Comparison of ENCODE assay signal across 1 cellular context in the genomic region with DNA sequence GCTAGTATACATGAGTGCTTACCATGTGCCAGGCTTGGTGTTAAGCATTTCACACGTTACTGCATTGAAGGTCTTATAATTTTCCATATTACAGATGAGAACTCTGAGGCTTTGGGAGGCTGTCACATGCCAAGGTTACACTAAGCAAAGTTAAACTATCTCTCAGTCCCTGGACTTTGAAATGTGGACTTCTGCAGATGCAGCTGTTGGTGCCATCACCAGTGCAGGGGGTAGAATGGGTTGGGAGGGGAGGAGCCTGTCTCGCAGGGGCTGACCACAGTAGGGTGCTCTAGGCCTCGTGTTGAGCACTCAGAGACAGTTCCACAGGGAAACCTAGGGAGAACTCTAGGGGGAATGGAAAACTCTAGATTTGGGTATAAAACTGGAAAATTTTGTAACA.
A peak's percentile ranks its signal among the peaks of the same experiment; 100 is the strongest.
TF ChIP-seq lines count a peak whose summit lies in the region.

No MANE protein-coding gene starts in this region.

TF ChIP-seq in HepG2, 621 proteins besides CTCF, POLR2A, EP300 and RAD21 (continued from another document and continues in another):
- TF ChIP-seq, protein P1, sequence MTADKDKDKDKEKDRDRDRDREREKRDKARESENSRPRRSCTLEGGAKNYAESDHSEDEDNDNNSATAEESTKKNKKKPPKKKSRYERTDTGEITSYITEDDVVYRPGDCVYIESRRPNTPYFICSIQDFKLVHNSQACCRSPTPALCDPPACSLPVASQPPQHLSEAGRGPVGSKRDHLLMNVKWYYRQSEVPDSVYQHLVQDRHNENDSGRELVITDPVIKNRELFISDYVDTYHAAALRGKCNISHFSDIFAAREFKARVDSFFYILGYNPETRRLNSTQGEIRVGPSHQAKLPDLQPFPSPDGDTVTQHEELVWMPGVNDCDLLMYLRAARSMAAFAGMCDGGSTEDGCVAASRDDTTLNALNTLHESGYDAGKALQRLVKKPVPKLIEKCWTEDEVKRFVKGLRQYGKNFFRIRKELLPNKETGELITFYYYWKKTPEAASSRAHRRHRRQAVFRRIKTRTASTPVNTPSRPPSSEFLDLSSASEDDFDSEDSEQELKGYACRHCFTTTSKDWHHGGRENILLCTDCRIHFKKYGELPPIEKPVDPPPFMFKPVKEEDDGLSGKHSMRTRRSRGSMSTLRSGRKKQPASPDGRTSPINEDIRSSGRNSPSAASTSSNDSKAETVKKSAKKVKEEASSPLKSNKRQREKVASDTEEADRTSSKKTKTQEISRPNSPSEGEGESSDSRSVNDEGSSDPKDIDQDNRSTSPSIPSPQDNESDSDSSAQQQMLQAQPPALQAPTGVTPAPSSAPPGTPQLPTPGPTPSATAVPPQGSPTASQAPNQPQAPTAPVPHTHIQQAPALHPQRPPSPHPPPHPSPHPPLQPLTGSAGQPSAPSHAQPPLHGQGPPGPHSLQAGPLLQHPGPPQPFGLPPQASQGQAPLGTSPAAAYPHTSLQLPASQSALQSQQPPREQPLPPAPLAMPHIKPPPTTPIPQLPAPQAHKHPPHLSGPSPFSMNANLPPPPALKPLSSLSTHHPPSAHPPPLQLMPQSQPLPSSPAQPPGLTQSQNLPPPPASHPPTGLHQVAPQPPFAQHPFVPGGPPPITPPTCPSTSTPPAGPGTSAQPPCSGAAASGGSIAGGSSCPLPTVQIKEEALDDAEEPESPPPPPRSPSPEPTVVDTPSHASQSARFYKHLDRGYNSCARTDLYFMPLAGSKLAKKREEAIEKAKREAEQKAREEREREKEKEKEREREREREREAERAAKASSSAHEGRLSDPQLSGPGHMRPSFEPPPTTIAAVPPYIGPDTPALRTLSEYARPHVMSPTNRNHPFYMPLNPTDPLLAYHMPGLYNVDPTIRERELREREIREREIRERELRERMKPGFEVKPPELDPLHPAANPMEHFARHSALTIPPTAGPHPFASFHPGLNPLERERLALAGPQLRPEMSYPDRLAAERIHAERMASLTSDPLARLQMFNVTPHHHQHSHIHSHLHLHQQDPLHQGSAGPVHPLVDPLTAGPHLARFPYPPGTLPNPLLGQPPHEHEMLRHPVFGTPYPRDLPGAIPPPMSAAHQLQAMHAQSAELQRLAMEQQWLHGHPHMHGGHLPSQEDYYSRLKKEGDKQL (CRISPR knock-in tag; IDR thresholded peaks at IDR 0.05; ENCODE audit: low read depth): no peak
- TF ChIP-seq YY1 (IDR thresholded peaks at IDR 0.05; ENCODE audit: insufficient read depth, insufficient replicate concordance, low read depth, low read length) (no peak), ZNF564 (CRISPR knock-in tag; IDR thresholded peaks at IDR 0.05) (no peak), HES4 (CRISPR knock-in tag; IDR thresholded peaks at IDR 0.05; ENCODE audit: borderline replicate concordance) (no peak), ZNF530 (CRISPR knock-in tag; IDR thresholded peaks at IDR 0.05; ENCODE audit: low read depth) (no peak), ZNF614 (CRISPR knock-in tag; IDR thresholded peaks at IDR 0.05; ENCODE audit: borderline replicate concordance) (0 out of 2 replicates have a peak, but pooled peaks have one; percentile 33), ZNF547 (CRISPR knock-in tag; IDR thresholded peaks at IDR 0.05) (no peak), NFE2 (CRISPR knock-in tag; IDR thresholded peaks at IDR 0.05) (no peak), ZSCAN20 (CRISPR knock-in tag; IDR thresholded peaks at IDR 0.05; ENCODE audit: borderline replicate concordance) (no peak), NCOA1 (CRISPR knock-in tag; IDR thresholded peaks at IDR 0.05) (no peak), IKZF1 (IDR thresholded peaks at IDR 0.05) (no peak), ZNF30 (CRISPR knock-in tag; IDR thresholded peaks at IDR 0.05) (no peak), ZNF264 (CRISPR knock-in tag; IDR thresholded peaks at IDR 0.05) (0 out of 2 replicates have a peak, but pooled peaks have one; percentile 30), NFKB2 (CRISPR knock-in tag; IDR thresholded peaks at IDR 0.05; ENCODE audit: borderline replicate concordance) (no peak), ZNF720 (CRISPR knock-in tag; IDR thresholded peaks at IDR 0.05) (no peak), TBX2 (CRISPR knock-in tag; IDR thresholded peaks at IDR 0.05; ENCODE audit: borderline replicate concordance) (peak; percentile 28; the same call in 1 of the 2 replicates), ZNF879 (CRISPR knock-in tag; IDR thresholded peaks at IDR 0.05) (no peak), ZNF782 (CRISPR knock-in tag; IDR thresholded peaks at IDR 0.05; ENCODE audit: borderline replicate concordance) (no peak), ZKSCAN8 (CRISPR knock-in tag; IDR thresholded peaks at IDR 0.05; ENCODE audit: borderline replicate concordance) (no peak)
- TF ChIP-seq, protein P2, sequence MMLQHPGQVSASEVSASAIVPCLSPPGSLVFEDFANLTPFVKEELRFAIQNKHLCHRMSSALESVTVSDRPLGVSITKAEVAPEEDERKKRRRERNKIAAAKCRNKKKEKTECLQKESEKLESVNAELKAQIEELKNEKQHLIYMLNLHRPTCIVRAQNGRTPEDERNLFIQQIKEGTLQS (CRISPR knock-in tag; IDR thresholded peaks at IDR 0.05): no peak
- TF ChIP-seq, protein P3, sequence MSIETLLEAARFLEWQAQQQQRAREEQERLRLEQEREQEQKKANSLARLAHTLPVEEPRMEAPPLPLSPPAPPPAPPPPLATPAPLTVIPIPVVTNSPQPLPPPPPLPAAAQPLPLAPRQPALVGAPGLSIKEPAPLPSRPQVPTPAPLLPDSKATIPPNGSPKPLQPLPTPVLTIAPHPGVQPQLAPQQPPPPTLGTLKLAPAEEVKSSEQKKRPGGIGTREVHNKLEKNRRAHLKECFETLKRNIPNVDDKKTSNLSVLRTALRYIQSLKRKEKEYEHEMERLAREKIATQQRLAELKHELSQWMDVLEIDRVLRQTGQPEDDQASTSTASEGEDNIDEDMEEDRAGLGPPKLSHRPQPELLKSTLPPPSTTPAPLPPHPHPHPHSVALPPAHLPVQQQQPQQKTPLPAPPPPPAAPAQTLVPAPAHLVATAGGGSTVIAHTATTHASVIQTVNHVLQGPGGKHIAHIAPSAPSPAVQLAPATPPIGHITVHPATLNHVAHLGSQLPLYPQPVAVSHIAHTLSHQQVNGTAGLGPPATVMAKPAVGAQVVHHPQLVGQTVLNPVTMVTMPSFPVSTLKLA (IDR thresholded peaks at IDR 0.05): no peak
- TF ChIP-seq, protein P4, sequence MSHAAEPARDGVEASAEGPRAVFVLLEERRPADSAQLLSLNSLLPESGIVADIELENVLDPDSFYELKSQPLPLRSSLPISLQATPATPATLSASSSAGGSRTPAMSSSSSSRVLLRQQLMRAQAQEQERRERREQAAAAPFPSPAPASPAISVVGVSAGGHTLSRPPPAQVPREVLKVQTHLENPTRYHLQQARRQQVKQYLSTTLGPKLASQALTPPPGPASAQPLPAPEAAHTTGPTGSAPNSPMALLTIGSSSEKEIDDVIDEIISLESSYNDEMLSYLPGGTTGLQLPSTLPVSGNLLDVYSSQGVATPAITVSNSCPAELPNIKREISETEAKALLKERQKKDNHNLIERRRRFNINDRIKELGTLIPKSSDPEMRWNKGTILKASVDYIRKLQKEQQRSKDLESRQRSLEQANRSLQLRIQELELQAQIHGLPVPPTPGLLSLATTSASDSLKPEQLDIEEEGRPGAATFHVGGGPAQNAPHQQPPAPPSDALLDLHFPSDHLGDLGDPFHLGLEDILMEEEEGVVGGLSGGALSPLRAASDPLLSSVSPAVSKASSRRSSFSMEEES (CRISPR knock-in tag; IDR thresholded peaks at IDR 0.05): 0 out of 2 replicates have a peak, but pooled peaks have one; percentile 21
- TF ChIP-seq, protein P5, sequence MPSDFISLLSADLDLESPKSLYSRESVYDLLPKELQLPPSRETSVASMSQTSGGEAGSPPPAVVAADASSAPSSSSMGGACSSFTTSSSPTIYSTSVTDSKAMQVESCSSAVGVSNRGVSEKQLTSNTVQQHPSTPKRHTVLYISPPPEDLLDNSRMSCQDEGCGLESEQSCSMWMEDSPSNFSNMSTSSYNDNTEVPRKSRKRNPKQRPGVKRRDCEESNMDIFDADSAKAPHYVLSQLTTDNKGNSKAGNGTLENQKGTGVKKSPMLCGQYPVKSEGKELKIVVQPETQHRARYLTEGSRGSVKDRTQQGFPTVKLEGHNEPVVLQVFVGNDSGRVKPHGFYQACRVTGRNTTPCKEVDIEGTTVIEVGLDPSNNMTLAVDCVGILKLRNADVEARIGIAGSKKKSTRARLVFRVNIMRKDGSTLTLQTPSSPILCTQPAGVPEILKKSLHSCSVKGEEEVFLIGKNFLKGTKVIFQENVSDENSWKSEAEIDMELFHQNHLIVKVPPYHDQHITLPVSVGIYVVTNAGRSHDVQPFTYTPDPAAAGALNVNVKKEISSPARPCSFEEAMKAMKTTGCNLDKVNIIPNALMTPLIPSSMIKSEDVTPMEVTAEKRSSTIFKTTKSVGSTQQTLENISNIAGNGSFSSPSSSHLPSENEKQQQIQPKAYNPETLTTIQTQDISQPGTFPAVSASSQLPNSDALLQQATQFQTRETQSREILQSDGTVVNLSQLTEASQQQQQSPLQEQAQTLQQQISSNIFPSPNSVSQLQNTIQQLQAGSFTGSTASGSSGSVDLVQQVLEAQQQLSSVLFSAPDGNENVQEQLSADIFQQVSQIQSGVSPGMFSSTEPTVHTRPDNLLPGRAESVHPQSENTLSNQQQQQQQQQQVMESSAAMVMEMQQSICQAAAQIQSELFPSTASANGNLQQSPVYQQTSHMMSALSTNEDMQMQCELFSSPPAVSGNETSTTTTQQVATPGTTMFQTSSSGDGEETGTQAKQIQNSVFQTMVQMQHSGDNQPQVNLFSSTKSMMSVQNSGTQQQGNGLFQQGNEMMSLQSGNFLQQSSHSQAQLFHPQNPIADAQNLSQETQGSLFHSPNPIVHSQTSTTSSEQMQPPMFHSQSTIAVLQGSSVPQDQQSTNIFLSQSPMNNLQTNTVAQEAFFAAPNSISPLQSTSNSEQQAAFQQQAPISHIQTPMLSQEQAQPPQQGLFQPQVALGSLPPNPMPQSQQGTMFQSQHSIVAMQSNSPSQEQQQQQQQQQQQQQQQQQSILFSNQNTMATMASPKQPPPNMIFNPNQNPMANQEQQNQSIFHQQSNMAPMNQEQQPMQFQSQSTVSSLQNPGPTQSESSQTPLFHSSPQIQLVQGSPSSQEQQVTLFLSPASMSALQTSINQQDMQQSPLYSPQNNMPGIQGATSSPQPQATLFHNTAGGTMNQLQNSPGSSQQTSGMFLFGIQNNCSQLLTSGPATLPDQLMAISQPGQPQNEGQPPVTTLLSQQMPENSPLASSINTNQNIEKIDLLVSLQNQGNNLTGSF (CRISPR knock-in tag; IDR thresholded peaks at IDR 0.05): no peak
- TF ChIP-seq, protein P6, sequence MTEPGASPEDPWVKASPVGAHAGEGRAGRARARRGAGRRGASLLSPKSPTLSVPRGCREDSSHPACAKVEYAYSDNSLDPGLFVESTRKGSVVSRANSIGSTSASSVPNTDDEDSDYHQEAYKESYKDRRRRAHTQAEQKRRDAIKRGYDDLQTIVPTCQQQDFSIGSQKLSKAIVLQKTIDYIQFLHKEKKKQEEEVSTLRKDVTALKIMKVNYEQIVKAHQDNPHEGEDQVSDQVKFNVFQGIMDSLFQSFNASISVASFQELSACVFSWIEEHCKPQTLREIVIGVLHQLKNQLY (CRISPR knock-in tag; IDR thresholded peaks at IDR 0.05): no peak
- TF ChIP-seq, protein P7, sequence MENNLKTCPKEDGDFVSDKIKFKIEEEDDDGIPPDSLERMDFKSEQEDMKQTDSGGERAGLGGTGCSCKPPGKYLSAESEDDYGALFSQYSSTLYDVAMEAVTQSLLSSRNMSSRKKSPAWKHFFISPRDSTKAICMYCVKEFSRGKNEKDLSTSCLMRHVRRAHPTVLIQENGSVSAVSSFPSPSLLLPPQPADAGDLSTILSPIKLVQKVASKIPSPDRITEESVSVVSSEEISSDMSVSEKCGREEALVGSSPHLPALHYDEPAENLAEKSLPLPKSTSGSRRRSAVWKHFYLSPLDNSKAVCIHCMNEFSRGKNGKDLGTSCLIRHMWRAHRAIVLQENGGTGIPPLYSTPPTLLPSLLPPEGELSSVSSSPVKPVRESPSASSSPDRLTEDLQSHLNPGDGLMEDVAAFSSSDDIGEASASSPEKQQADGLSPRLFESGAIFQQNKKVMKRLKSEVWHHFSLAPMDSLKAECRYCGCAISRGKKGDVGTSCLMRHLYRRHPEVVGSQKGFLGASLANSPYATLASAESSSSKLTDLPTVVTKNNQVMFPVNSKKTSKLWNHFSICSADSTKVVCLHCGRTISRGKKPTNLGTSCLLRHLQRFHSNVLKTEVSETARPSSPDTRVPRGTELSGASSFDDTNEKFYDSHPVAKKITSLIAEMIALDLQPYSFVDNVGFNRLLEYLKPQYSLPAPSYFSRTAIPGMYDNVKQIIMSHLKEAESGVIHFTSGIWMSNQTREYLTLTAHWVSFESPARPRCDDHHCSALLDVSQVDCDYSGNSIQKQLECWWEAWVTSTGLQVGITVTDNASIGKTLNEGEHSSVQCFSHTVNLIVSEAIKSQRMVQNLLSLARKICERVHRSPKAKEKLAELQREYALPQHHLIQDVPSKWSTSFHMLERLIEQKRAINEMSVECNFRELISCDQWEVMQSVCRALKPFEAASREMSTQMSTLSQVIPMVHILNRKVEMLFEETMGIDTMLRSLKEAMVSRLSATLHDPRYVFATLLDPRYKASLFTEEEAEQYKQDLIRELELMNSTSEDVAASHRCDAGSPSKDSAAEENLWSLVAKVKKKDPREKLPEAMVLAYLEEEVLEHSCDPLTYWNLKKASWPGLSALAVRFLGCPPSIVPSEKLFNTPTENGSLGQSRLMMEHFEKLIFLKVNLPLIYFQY (CRISPR knock-in tag; IDR thresholded peaks at IDR 0.05; ENCODE audit: borderline replicate concordance): no peak
